ENCODE assay signal across 1 cellular context in the genomic region with DNA sequence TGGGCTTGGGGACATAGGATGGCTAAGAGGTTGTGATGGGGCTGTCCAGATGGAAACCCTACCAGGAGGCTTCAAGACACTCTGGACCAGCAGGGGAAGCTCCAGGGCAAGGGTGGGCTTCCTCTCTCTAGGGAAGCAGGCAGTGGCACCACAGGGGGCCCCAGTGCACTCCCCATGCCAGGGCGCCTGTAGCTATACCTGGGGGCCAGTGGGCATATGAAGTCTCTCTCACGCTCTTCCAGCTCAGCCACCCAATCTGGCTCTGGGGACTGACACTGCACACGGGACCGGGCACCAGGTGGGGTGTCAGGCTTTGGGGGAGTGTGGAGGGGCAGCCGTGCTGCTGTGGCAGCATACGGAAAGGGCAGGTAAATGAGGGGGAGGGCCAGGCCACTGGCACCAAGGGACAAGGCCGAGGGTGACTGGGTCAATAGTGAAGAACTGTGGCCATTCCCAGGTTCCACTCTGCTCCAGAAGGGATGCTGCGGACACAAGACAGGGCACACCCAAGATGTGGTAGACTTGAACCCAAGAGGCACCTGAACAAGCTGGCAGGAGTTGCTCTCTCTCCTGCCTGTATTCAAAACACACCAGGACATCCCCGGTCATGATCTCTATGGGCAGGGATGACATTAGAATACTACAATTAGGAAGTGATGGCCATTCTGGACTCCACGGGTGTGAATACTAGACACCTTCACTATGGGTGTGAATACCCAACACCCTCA.
TF ChIP-seq lines count a peak whose summit lies in the region.

No MANE protein-coding gene starts in this region.

TF ChIP-seq in H1, 55 proteins besides CTCF, POLR2A, EP300 and RAD21:
- TF ChIP-seq, protein P1, sequence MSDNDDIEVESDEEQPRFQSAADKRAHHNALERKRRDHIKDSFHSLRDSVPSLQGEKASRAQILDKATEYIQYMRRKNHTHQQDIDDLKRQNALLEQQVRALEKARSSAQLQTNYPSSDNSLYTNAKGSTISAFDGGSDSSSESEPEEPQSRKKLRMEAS (IDR thresholded peaks at IDR 0.05): no peak
- TF ChIP-seq CBX8 (IDR thresholded peaks at IDR 0.05; ENCODE audit: borderline replicate concordance, low read depth, low read length) (no peak), SP4 (IDR thresholded peaks at IDR 0.05; ENCODE audit: low read length) (no peak), FOSL1 (IDR thresholded peaks at IDR 0.05; ENCODE audit: insufficient read depth, low read depth, low read length) (no peak), CTBP2 (IDR thresholded peaks at IDR 0.05; ENCODE audit: borderline replicate concordance, insufficient read depth, insufficient read length, low read length) (no peak), POLR2AphosphoS5 (IDR thresholded peaks at IDR 0.05; ENCODE audit: low read depth, low read length) (no peak), BACH1 (IDR thresholded peaks at IDR 0.05; ENCODE audit: low read length) (no peak; the same call in 1 of the 2 replicates), KDM1A (IDR thresholded peaks at IDR 0.05; ENCODE audit: borderline replicate concordance, low read length) (no peak), TAF7 (optimal IDR thresholded peaks at IDR 0.05; ENCODE audit: borderline replicate concordance, low read depth, low read length) (no peak), RFX5 (IDR thresholded peaks at IDR 0.05; ENCODE audit: borderline replicate concordance, low read depth, low read length) (no peak), RBBP5 (IDR thresholded peaks at IDR 0.05; ENCODE audit: borderline replicate concordance, low read depth, low read length) (no peak), NANOG (IDR thresholded peaks at IDR 0.05; ENCODE audit: insufficient read depth, low read depth, low read length, poor library complexity, severe bottlenecking) (no peak), HDAC6 (IDR thresholded peaks at IDR 0.05; ENCODE audit: low read depth, low read length) (no peak), POU5F1 (IDR thresholded peaks at IDR 0.05; ENCODE audit: low read depth, low read length) (no peak)
- TF ChIP-seq, protein P2, sequence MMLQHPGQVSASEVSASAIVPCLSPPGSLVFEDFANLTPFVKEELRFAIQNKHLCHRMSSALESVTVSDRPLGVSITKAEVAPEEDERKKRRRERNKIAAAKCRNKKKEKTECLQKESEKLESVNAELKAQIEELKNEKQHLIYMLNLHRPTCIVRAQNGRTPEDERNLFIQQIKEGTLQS (IDR thresholded peaks at IDR 0.05; ENCODE audit: insufficient read depth, low read depth, low read length): no peak
- TF ChIP-seq, protein P3, sequence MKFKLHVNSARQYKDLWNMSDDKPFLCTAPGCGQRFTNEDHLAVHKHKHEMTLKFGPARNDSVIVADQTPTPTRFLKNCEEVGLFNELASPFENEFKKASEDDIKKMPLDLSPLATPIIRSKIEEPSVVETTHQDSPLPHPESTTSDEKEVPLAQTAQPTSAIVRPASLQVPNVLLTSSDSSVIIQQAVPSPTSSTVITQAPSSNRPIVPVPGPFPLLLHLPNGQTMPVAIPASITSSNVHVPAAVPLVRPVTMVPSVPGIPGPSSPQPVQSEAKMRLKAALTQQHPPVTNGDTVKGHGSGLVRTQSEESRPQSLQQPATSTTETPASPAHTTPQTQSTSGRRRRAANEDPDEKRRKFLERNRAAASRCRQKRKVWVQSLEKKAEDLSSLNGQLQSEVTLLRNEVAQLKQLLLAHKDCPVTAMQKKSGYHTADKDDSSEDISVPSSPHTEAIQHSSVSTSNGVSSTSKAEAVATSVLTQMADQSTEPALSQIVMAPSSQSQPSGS (IDR thresholded peaks at IDR 0.05; ENCODE audit: low read length): no peak
